Comparison of ENCODE assay signal across 1 cellular context in the genomic region with DNA sequence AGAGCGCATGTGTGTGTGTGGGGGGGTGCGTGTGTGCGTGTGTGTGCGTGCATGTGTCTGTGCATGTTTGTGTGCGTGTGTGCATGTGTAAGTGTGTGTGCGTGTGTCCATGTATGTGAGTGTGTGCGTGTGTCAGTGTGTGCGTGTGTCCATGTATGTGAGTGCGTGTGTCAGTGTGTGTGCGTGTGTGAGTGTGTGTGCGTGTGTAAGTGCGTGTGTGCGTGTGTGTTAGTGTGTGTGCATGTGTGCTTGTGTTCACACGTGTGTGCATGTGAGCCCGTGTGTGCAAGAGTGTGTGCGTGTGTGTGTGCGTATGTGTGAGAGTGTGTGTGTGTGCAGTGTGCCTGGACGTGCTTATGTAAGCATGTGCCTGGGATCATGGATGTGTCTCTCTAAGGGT.
TF ChIP-seq lines count a peak whose summit lies in the region.

No MANE protein-coding gene starts in this region.

TF ChIP-seq in A549, 52 proteins besides CTCF, POLR2A, EP300 and RAD21:
- TF ChIP-seq, protein P1, sequence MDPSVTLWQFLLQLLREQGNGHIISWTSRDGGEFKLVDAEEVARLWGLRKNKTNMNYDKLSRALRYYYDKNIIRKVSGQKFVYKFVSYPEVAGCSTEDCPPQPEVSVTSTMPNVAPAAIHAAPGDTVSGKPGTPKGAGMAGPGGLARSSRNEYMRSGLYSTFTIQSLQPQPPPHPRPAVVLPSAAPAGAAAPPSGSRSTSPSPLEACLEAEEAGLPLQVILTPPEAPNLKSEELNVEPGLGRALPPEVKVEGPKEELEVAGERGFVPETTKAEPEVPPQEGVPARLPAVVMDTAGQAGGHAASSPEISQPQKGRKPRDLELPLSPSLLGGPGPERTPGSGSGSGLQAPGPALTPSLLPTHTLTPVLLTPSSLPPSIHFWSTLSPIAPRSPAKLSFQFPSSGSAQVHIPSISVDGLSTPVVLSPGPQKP (IDR thresholded peaks at IDR 0.05; ENCODE audit: low read depth, low read length): no peak
- TF ChIP-seq BCL3 (IDR thresholded peaks at IDR 0.05): no peak
- TF ChIP-seq FOXS1 (CRISPR knock-in tag; IDR thresholded peaks at IDR 0.05): no peak
- TF ChIP-seq RARB (CRISPR knock-in tag; IDR thresholded peaks at IDR 0.05): no peak
- TF ChIP-seq KDM1A (IDR thresholded peaks at IDR 0.05; ENCODE audit: low read depth): no peak
- no peak for TF ChIP-seq NFE2L2 (conservative IDR thresholded peaks at IDR 0.05; ENCODE audit: low read length)
- TF ChIP-seq CBX2 (IDR thresholded peaks at IDR 0.05; ENCODE audit: borderline replicate concordance, low read depth): no peak
- no peak for TF ChIP-seq MAFK (IDR thresholded peaks at IDR 0.05; ENCODE audit: partially characterized antibody)
- TF ChIP-seq HOXB13 (CRISPR knock-in tag; IDR thresholded peaks at IDR 0.05; ENCODE audit: low read depth): no peak
- no peak for TF ChIP-seq ZSCAN20 (CRISPR knock-in tag; IDR thresholded peaks at IDR 0.05)
- TF ChIP-seq REST (IDR thresholded peaks at IDR 0.05): no peak
- no peak for TF ChIP-seq GATA3 (IDR thresholded peaks at IDR 0.05; ENCODE audit: borderline replicate concordance)
TF ChIP-seq in A549: peak in this region for 0.
